Comparison of ENCODE assay signal across 13 cellular contexts in the genomic region with DNA sequence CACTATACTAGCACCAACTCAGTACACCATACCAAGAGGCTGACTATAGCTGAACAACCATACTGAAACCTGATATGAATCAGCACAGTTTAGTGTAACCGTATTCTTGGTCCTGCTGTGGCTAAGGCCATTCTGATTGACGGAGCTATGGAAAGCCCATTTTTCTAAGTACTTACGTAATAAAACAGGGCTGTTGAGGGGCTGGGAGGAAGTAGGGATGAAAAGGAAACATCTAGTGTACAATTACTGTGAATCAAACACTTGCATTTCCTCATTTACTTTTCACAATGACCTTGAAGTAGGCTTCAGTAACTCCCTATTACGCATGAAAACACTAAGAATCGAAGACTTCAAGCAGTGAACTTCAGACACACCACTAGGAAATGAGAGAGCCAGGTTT.
DNase-seq lines count a peak whose midpoint lies in the region; ATAC-seq lines count a peak whose summit lies in the region.
"Had no signal": no experiment of that assay in that cellular context is flagged by ENCODE, and none has a peak within 500 bp of the region (broad histone marks: within the 10 kb centered on the region; RNA-seq: fewer than 3 reads in every experiment).

No MANE protein-coding gene starts in this region.

- H3K36me3 Mint-ChIP-seq in immature natural killer cell, result peaks cover 0 to 5% (median 0%) of the 10 kb centered on the region in 3 donors

- no peak overlapping the region for H3K4me3 Mint-ChIP-seq in immature natural killer cell
- H3K4me3 Mint-ChIP-seq: activated CD4-positive, alpha-beta memory T cell treated with anti-CD3 and anti-CD28 coated beads, Interleukin-2, amount 10 ng/mL, durations not matched to agents 7 days and 5 days had no signal

- DNase-seq in CD1c-positive myeloid dendritic cell (ENCODE audit: extremely low spot score), result peak; percentile 67
- peak; percentile 93 for DNase-seq in NOMO-1 treated with DMSO at 0.1 percent for 48 hours (lab: John Stamatoyannopoulos, UW; ENCODE audit: unreplicated experiment)
- no peak for DNase-seq in immature natural killer cell
- no peak for DNase-seq in GM03348 (ENCODE audit: low spot score)
- DNase-seq in NCI-H1048 (lab: John Stamatoyannopoulos, UW), result no peak
- no peak for DNase-seq in NCI-H187 treated with DMSO at 0.1 percent for 48 hours (lab: John Stamatoyannopoulos, UW)
- DNase-seq: activated CD4-positive, alpha-beta memory T cell treated with anti-CD3 and anti-CD28 coated beads, Interleukin-2, amount 10 ng/mL, durations not matched to agents 7 days and 5 days; BE2C; effector CD8-positive, alpha-beta T cell; NCI-H510A; uterus had no signal

- ATAC-seq in GM19035 (IDR thresholded peaks at IDR 0.05; ENCODE audit: unreplicated experiment), result peak; percentile 69
- ATAC-seq in HG02973 (IDR thresholded peaks at IDR 0.05; ENCODE audit: unreplicated experiment), result peak; percentile 60

- H3K27me3 Mint-ChIP-seq in immature natural killer cell (ENCODE audit: low read depth in 3 of 3), result peaks cover 2 to 5% (median 2%) of the 10 kb centered on the region in 3 donors
- H3K27me3 Mint-ChIP-seq: activated CD4-positive, alpha-beta memory T cell treated with anti-CD3 and anti-CD28 coated beads, Interleukin-2, amount 10 ng/mL, durations not matched to agents 7 days and 5 days had no signal

- peaks cover 0 to 5% (median 0%) of the 10 kb centered on the region in 6 donors for H3K9me3 Mint-ChIP-seq in immature natural killer cell

- peak overlapping the region in 1 of 6 donors; percentile 65 for H3K27ac Mint-ChIP-seq in immature natural killer cell
- H3K27ac Mint-ChIP-seq: activated CD4-positive, alpha-beta memory T cell treated with anti-CD3 and anti-CD28 coated beads, Interleukin-2, amount 10 ng/mL, durations not matched to agents 7 days and 5 days had no signal

- H3K4me1 Mint-ChIP-seq in immature natural killer cell, result peaks cover 5 to 7% of the 10 kb centered on the region in 2 donors

Comparison
In these comparisons a context has a peak if more than half of its experiments do, and no peak if none do; other contexts are left out.
1. DNase-seq: peak in CD1c-positive myeloid dendritic cell (single experiment) and NOMO-1 treated with DMSO at 0.1 percent for 48 hours (single experiment); none in immature natural killer cell (0 of 3), GM03348 (single experiment), NCI-H1048 (single experiment) and NCI-H187 treated with DMSO at 0.1 percent for 48 hours (single experiment).